In genomic region chr20:24116611-24117010, GRCh38 we compare ENCODE assay signal across 24 cellular contexts.
"Had no signal": no experiment of that assay in that cellular context is flagged by ENCODE, and none has a peak within 500 bp of the region (broad histone marks: within the 10 kb centered on the region; RNA-seq: fewer than 3 reads in every experiment).

No MANE protein-coding gene starts in this region.

- DNase-seq: activated CD4-positive, alpha-beta memory T cell treated with anti-CD3 and anti-CD28 coated beads, Interleukin-2, amount 10 ng/mL, durations not matched to agents 7 days and 5 days; activated CD4-positive, alpha-beta T cell treated with anti-CD3 and anti-CD28 coated beads, Interleukin-2, amount 10 ng/mL, durations not matched to agents 7 days and 5 days; activated CD4-positive, CD25-positive, alpha-beta regulatory T cell; activated gamma-delta T cell treated with Interleukin-2 at 50 U/mL for 16 hours; activated naive CD4-positive, alpha-beta T cell treated with anti-CD3 and anti-CD28 coated beads, Interleukin-2, amount 10 ng/mL, durations not matched to agents 7 days and 5 days; activated naive CD8-positive, alpha-beta T cell treated with anti-CD3 and anti-CD28 coated beads for 36 hours; activated T-cell treated with anti-CD3 and anti-CD28 coated beads, Interleukin-2, amount 50 U/mL, for 72 hours; caudate nucleus; colonic mucosa; KG1; NCI-H1048; NCI-H1694; NCI-H2029; NCI-H2107; NCI-H510A treated with DMSO at 0.1 percent for 48 hours; NCI-H748 treated with DMSO at 0.1 percent for 48 hours; NK-92 treated with Interleukin-12 subunit alpha and Interleukin-12 subunit beta, amount 100 ng/mL, for 24 hours; OCI-M1; Right ventricle myocardium superior; SJCRH30; T-helper 1 cell had no signal

- H3K4me1 ChIP-seq: colonic mucosa, SJCRH30 had no signal

- H3K27me3 ChIP-seq: colonic mucosa, SJCRH30 had no signal

- ATAC-seq: activated T-cell treated with anti-CD3 and anti-CD28 coated beads, Interleukin-2, amount 50 U/mL, for 72 hours; Panc1 had no signal

- H3K4me3 ChIP-seq: colonic mucosa, SJCRH30 had no signal

- H3K9me3 ChIP-seq: colonic mucosa, SJCRH30 had no signal

- H3K27ac ChIP-seq: colonic mucosa, RWPE1, SJCRH30, VCaP had no signal

- H3K36me3 ChIP-seq: colonic mucosa, SJCRH30 had no signal
